ENCODE assay signal across 8 cellular contexts in genomic region chr17:49687878-49688491, GRCh38. TPM values are rescaled to one million over a fixed set of nuclear protein-coding genes. Genes with fewer than 3 reads are reported as not detected.
DNase-seq lines count a peak whose midpoint lies in the region; ATAC-seq and TF ChIP-seq lines count a peak whose summit lies in the region.

No MANE protein-coding gene starts in this region.

- H3K27me3 ChIP-seq in CD4-positive, alpha-beta memory T cell (ENCODE audit: insufficient read depth, low read length) = no peaks in the 10 kb centered on the region

- H3K36me3 ChIP-seq in CD4-positive, alpha-beta memory T cell (ENCODE audit: insufficient read depth, low read length) = no peaks in the 10 kb centered on the region

- peak overlapping the region; percentile 82 to 94 (median 90) for H3K4me3 Mint-ChIP-seq in CD4-positive, alpha-beta memory T cell
- H3K4me3 Mint-ChIP-seq in chondrocyte (ENCODE audit: unreplicated experiment) = no peak overlapping the region
- no peak overlapping the region for H3K4me3 Mint-ChIP-seq in nephron

- intact Hi-C loops in CD4-positive, alpha-beta memory T cell (cut with micrococcal nuclease) = loop anchor here (1.0 kb wide), 1 partner anchor 10 kb away; the partner anchor contains the start of gene SPOP

- H3K27me3 Mint-ChIP-seq in CD4-positive, alpha-beta memory T cell = no peaks in the 10 kb centered on the region
- H3K27me3 Mint-ChIP-seq in chondrocyte (ENCODE audit: low read depth) (no peaks in the 10 kb centered on the region), nephron (ENCODE audit: low read depth) (peaks cover 11% of the 10 kb centered on the region)

- no peaks in the 10 kb centered on the region for H3K9me3 ChIP-seq in CD4-positive, alpha-beta memory T cell (ENCODE audit: control insufficient read depth in 1 of 2, low read length in 2 of 2)

- H3K4me1 Mint-ChIP-seq in CD4-positive, alpha-beta memory T cell = peaks cover 26 to 55% (median 29%) of the 10 kb centered on the region in 4 donors
- H3K4me1 Mint-ChIP-seq in chondrocyte (ENCODE audit: low read depth) (peaks cover 42% of the 10 kb centered on the region), nephron (peaks cover 13% of the 10 kb centered on the region)

- DNase-seq in CD4-positive, alpha-beta memory T cell = peak in 4 of 5 donors; percentile 29 to 54 (median 42)
- DNase-seq in NOMO-1 (lab: John Stamatoyannopoulos, UW; ENCODE audit: unreplicated experiment in 2 of 2) (peak; percentile 33 to 38), chondrocyte (ENCODE audit: low spot score) (peak; percentile 9)
- DNase-seq in activated effector memory CD4-positive, alpha-beta T cell treated with anti-CD3 and anti-CD28 coated beads, Interleukin-2, amount 50 U/mL, for 16 hours = no peak

- H3K27ac ChIP-seq in CD4-positive, alpha-beta memory T cell (ENCODE audit: low read depth, low read length) = peak overlapping the region; percentile 64

- H3K36me3 Mint-ChIP-seq in CD4-positive, alpha-beta memory T cell = no peaks in the 10 kb centered on the region
- H3K36me3 Mint-ChIP-seq in chondrocyte (ENCODE audit: low read depth) (no peaks in the 10 kb centered on the region), nephron (ENCODE audit: low read depth) (no peaks in the 10 kb centered on the region)

- H3K27ac Mint-ChIP-seq in CD4-positive, alpha-beta memory T cell = peak overlapping the region; percentile 7 to 99 (median 96)
- peak overlapping the region; percentile 69 for H3K27ac Mint-ChIP-seq in chondrocyte (ENCODE audit: unreplicated experiment)
- peak overlapping the region; percentile 3 to 85 (median 27) for H3K27ac Mint-ChIP-seq in nephron

- no peaks in the 10 kb centered on the region for H3K9me3 Mint-ChIP-seq in CD4-positive, alpha-beta memory T cell
- H3K9me3 Mint-ChIP-seq in chondrocyte (ENCODE audit: low read depth) (no peaks in the 10 kb centered on the region), nephron (no peaks in the 10 kb centered on the region)

- no peak overlapping the region for H3K4me3 ChIP-seq in CD4-positive, alpha-beta memory T cell (ENCODE audit: low read length in 2 of 2)

- POLR2A ChIA-PET in CD4-positive, alpha-beta memory T cell (lab: Charles Lee; ENCODE audit: partially characterized antibody) = interaction anchor here (0.5 to 3.6 kb wide), 11 partner anchors 9 to 803 kb away, joined by 3 to 29 read pairs (median 3); partner anchors contain the start of genes FAM117A, SLC35B1 and SPOP

- ATAC-seq in HG03045 (IDR thresholded peaks at IDR 0.05; ENCODE audit: unreplicated experiment) = no peak
- ATAC-seq in HG03342 (IDR thresholded peaks at IDR 0.05; ENCODE audit: unreplicated experiment) = no peak
- no peak for ATAC-seq in HG02759 (IDR thresholded peaks at IDR 0.05; ENCODE audit: unreplicated experiment)

- TF ChIP-seq CTCF in chondrocyte (IDR thresholded peaks at IDR 0.05) = no peak
- no peak for TF ChIP-seq CTCF in nephron (IDR thresholded peaks at IDR 0.05; ENCODE audit: unreplicated experiment in 3 of 3)

- H3K4me1 ChIP-seq in CD4-positive, alpha-beta memory T cell (ENCODE audit: insufficient read depth, low read length) = peaks cover 30% of the 10 kb centered on the region

- CTCF ChIA-PET in CD4-positive, alpha-beta memory T cell (lab: Charles Lee; ENCODE audit: partially characterized antibody) = interaction anchor here (0.7 to 4.7 kb wide), 9 partner anchors 8 to 253 kb away, joined by 3 to 23 read pairs (median 5); partner anchors contain the start of genes NXPH3 and SLC35B1

RNA-seq across cellular contexts. Expression of gene SPOP, which starts 10.1 kb away (rescaled TPM):
- total RNA-seq in CD4-positive, alpha-beta memory T cell = 10 to 100 TPM; 83.1 to 86.1 TPM
- 100 to 1,000 TPM; 111 to 126 TPM for polyA plus RNA-seq in CD4-positive, alpha-beta memory T cell
- total RNA-seq in chondrocyte = 62.9 to 69.6 TPM (median 63.8 TPM) in 3 replicates

RNA-seq across cellular contexts. Expression of gene SLC35B1, which starts 19.8 kb away (rescaled TPM):
- total RNA-seq in CD4-positive, alpha-beta memory T cell = 10 to 100 TPM; 48.4 to 52.1 TPM
- polyA plus RNA-seq in CD4-positive, alpha-beta memory T cell = 10 to 100 TPM; 30.8 to 38.9 TPM
- total RNA-seq in chondrocyte = 45.2 to 62.8 TPM (median 45.3 TPM) in 3 replicates

Comparison
In these comparisons a context has a peak if more than half of its experiments do, and no peak if none do; other contexts are left out.
1. H3K27ac Mint-ChIP-seq: peak in every context shown above with its lines; median percentile 96 in CD4-positive, alpha-beta memory T cell; 69 in chondrocyte; 27 in nephron.
2. H3K4me3 Mint-ChIP-seq: peak in CD4-positive, alpha-beta memory T cell (8 of 8); none in chondrocyte (single experiment) and nephron (0 of 3).